ENCODE assay signal across 30 cellular contexts in the genomic region with DNA sequence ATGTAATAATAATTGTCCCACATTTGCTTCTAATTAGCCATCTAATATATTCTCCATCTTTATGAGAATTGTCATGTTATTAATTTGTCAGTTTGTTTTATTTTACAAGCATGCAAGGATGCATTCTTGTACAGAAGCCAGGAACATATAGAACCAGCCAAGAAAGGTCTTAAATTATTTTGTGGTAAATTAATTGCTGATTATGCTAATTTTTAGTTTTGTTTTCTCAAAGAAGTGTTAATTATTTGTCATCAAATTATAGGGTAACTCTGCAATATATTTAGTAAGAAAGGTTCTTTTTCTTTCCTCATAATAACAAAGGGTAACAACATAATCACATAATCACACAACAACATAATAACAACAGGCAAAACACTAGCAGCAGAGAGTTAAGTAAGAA. TPM values are rescaled to one million over a fixed set of nuclear protein-coding genes. Genes with fewer than 3 reads are reported as not detected.
"Had no signal": no experiment of that assay in that cellular context is flagged by ENCODE, and none has a peak within 500 bp of the region (broad histone marks: within the 10 kb centered on the region; RNA-seq: fewer than 3 reads in every experiment).

No MANE protein-coding gene starts in this region.

- FAIRE-seq: keratinocyte, pancreas, small intestine, urothelium cell line had no signal

- H3K4me3 Mint-ChIP-seq: memory B cell; naive thymus-derived CD4-positive, alpha-beta T cell; natural killer cell treated with Interleukin-12 subunit alpha and Interleukin-12 subunit beta and Interleukin-15 and Interleukin-18, amount 100 ng/mL, for 72 hours; stimulated activated effector memory CD8-positive, alpha-beta T cell treated with anti-CD3 and anti-CD28 coated beads, Interleukin-12 subunit alpha, Interleukin-12 subunit beta, amount 100 ng/mL, for 72 hours; stimulated activated naive CD8-positive, alpha-beta T cell treated with anti-CD3 and anti-CD28 coated beads, Interleukin-15, Interleukin-2, amounts not matched to agents 100 ng/mL and 50 ng/mL, for 24 hours had no signal

- H3K9me3 ChIP-seq: left lung, mucosa of descending colon, pancreas, prostate gland, suprapubic skin, thoracic aorta, tibial artery, upper lobe of right lung had no signal

- H3K27ac Mint-ChIP-seq: memory B cell; naive thymus-derived CD4-positive, alpha-beta T cell; natural killer cell treated with Interleukin-12 subunit alpha and Interleukin-12 subunit beta and Interleukin-15 and Interleukin-18, amount 100 ng/mL, for 72 hours; stimulated activated effector memory CD8-positive, alpha-beta T cell treated with anti-CD3 and anti-CD28 coated beads, Interleukin-12 subunit alpha, Interleukin-12 subunit beta, amount 100 ng/mL, for 72 hours; stimulated activated naive CD8-positive, alpha-beta T cell treated with anti-CD3 and anti-CD28 coated beads, Interleukin-15, Interleukin-2, amounts not matched to agents 100 ng/mL and 50 ng/mL, for 24 hours had no signal

- H3K27ac ChIP-seq: left lung, pancreas, prostate gland, sigmoid colon, spleen, suprapubic skin, thoracic aorta, tibial artery, upper lobe of right lung had no signal

- H3K9me3 Mint-ChIP-seq: natural killer cell treated with Interleukin-12 subunit alpha and Interleukin-12 subunit beta and Interleukin-15 and Interleukin-18, amount 100 ng/mL, for 72 hours; stimulated activated effector memory CD8-positive, alpha-beta T cell treated with anti-CD3 and anti-CD28 coated beads, Interleukin-12 subunit alpha, Interleukin-12 subunit beta, amount 100 ng/mL, for 72 hours; stimulated activated naive CD8-positive, alpha-beta T cell treated with anti-CD3 and anti-CD28 coated beads, Interleukin-15, Interleukin-2, amounts not matched to agents 100 ng/mL and 50 ng/mL, for 24 hours had no signal

- ATAC-seq: left colon; left lung; mucosa of descending colon; naive thymus-derived CD4-positive, alpha-beta T cell; natural killer cell treated with Interleukin-12 subunit alpha and Interleukin-12 subunit beta and Interleukin-15 and Interleukin-18, amount 100 ng/mL, for 72 hours; pancreas; right cardiac atrium; stimulated activated effector memory CD8-positive, alpha-beta T cell treated with anti-CD3 and anti-CD28 coated beads, Interleukin-12 subunit alpha, Interleukin-12 subunit beta, amount 100 ng/mL, for 72 hours; upper lobe of right lung had no signal

- H3K36me3 Mint-ChIP-seq: memory B cell; natural killer cell treated with Interleukin-12 subunit alpha and Interleukin-12 subunit beta and Interleukin-15 and Interleukin-18, amount 100 ng/mL, for 72 hours; stimulated activated effector memory CD8-positive, alpha-beta T cell treated with anti-CD3 and anti-CD28 coated beads, Interleukin-12 subunit alpha, Interleukin-12 subunit beta, amount 100 ng/mL, for 72 hours had no signal

- H3K4me1 ChIP-seq: prostate gland had no signal

- DNase-seq: hippocampal formation; kidney glomerular epithelial cell; left colon; left lung; midbrain; mucosa of descending colon; naive thymus-derived CD4-positive, alpha-beta T cell; pancreas; posterior cingulate gyrus; retina; right cardiac atrium; sigmoid colon; small intestine; spleen; stimulated activated CD4-positive, alpha-beta T cell treated with anti-CD3 and anti-CD28 coated beads, Interleukin-4, amount 100 ng/mL, for 24 hours; stimulated activated naive CD4-positive, alpha-beta T cell; tibial artery; trophoblast cell; upper lobe of right lung had no signal

- H3K4me1 Mint-ChIP-seq: stimulated activated effector memory CD8-positive, alpha-beta T cell treated with anti-CD3 and anti-CD28 coated beads, Interleukin-12 subunit alpha, Interleukin-12 subunit beta, amount 100 ng/mL, for 72 hours had no signal

- H3K36me3 ChIP-seq: left lung, pancreas, prostate gland, sigmoid colon, spleen, suprapubic skin, thoracic aorta, tibial artery, upper lobe of right lung had no signal

- H3K4me3 ChIP-seq: left lung, lung, mucosa of descending colon, pancreas, prostate gland, sigmoid colon, spleen, suprapubic skin, thoracic aorta, tibial artery, upper lobe of right lung had no signal

RNA-seq across cellular contexts. Expression of gene CLIC6, which starts 5.7 kb away (rescaled TPM):
- total RNA-seq: myocyte had no signal
- polyA plus RNA-seq: keratinocyte had no signal
